1 cellular context compared by ENCODE assay signal in the genomic region with DNA sequence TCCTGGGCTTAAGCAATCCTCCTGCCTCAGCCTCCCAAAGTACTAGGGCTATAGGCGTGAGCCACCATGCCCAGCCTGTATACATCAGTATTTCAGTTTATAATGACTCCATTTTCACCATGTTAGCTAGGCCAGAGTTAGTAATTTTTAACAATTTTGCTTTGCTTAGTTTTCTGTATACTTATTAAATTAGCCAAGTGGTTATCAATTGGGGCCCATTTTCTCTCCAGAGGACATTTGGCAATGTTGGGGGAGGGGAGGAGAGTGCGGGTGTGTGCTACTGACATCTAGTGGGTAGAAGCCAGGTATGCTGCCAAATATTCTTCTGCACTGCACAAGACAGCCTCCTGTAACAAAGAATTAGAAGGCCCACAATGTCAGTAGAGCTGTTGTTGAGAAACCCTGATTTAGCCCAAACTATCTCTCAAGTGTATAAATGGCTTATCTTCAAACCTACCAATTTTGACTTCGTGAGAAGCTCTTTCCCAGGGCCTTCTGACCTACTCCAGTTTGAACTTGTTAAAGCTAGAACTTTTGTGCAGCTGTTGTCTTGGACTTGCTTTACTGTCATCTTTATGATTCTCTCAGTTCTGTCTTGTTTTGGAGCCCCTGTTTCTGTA.
TF ChIP-seq lines count a peak whose summit lies in the region.

No MANE protein-coding gene starts in this region.

TF ChIP-seq in H1, 55 proteins besides CTCF, POLR2A, EP300 and RAD21:
- TF ChIP-seq SIN3A (conservative IDR thresholded peaks at IDR 0.05 in 1 of 2, IDR thresholded peaks at IDR 0.05 in 1 of 2; ENCODE audit: low read depth in 1 of 2, low read length in 2 of 2) (no peak), SRF (IDR thresholded peaks at IDR 0.05; ENCODE audit: low read depth, low read length) (no peak), CHD2 (IDR thresholded peaks at IDR 0.05; ENCODE audit: low read length) (peak; percentile 54; the same call in 1 of the 2 replicates), TEAD4 (IDR thresholded peaks at IDR 0.05; ENCODE audit: low read depth, low read length) (peak; percentile 78), CHD1 (IDR thresholded peaks at IDR 0.05; ENCODE audit: low read depth, low read length) (no peak), YY1 (IDR thresholded peaks at IDR 0.05; ENCODE audit: low read depth, low read length) (peak; percentile 62; the same call in 1 of the 2 replicates), CEBPB (IDR thresholded peaks at IDR 0.05; ENCODE audit: low read depth, low read length) (peak; percentile 70)
- TF ChIP-seq, protein P1, sequence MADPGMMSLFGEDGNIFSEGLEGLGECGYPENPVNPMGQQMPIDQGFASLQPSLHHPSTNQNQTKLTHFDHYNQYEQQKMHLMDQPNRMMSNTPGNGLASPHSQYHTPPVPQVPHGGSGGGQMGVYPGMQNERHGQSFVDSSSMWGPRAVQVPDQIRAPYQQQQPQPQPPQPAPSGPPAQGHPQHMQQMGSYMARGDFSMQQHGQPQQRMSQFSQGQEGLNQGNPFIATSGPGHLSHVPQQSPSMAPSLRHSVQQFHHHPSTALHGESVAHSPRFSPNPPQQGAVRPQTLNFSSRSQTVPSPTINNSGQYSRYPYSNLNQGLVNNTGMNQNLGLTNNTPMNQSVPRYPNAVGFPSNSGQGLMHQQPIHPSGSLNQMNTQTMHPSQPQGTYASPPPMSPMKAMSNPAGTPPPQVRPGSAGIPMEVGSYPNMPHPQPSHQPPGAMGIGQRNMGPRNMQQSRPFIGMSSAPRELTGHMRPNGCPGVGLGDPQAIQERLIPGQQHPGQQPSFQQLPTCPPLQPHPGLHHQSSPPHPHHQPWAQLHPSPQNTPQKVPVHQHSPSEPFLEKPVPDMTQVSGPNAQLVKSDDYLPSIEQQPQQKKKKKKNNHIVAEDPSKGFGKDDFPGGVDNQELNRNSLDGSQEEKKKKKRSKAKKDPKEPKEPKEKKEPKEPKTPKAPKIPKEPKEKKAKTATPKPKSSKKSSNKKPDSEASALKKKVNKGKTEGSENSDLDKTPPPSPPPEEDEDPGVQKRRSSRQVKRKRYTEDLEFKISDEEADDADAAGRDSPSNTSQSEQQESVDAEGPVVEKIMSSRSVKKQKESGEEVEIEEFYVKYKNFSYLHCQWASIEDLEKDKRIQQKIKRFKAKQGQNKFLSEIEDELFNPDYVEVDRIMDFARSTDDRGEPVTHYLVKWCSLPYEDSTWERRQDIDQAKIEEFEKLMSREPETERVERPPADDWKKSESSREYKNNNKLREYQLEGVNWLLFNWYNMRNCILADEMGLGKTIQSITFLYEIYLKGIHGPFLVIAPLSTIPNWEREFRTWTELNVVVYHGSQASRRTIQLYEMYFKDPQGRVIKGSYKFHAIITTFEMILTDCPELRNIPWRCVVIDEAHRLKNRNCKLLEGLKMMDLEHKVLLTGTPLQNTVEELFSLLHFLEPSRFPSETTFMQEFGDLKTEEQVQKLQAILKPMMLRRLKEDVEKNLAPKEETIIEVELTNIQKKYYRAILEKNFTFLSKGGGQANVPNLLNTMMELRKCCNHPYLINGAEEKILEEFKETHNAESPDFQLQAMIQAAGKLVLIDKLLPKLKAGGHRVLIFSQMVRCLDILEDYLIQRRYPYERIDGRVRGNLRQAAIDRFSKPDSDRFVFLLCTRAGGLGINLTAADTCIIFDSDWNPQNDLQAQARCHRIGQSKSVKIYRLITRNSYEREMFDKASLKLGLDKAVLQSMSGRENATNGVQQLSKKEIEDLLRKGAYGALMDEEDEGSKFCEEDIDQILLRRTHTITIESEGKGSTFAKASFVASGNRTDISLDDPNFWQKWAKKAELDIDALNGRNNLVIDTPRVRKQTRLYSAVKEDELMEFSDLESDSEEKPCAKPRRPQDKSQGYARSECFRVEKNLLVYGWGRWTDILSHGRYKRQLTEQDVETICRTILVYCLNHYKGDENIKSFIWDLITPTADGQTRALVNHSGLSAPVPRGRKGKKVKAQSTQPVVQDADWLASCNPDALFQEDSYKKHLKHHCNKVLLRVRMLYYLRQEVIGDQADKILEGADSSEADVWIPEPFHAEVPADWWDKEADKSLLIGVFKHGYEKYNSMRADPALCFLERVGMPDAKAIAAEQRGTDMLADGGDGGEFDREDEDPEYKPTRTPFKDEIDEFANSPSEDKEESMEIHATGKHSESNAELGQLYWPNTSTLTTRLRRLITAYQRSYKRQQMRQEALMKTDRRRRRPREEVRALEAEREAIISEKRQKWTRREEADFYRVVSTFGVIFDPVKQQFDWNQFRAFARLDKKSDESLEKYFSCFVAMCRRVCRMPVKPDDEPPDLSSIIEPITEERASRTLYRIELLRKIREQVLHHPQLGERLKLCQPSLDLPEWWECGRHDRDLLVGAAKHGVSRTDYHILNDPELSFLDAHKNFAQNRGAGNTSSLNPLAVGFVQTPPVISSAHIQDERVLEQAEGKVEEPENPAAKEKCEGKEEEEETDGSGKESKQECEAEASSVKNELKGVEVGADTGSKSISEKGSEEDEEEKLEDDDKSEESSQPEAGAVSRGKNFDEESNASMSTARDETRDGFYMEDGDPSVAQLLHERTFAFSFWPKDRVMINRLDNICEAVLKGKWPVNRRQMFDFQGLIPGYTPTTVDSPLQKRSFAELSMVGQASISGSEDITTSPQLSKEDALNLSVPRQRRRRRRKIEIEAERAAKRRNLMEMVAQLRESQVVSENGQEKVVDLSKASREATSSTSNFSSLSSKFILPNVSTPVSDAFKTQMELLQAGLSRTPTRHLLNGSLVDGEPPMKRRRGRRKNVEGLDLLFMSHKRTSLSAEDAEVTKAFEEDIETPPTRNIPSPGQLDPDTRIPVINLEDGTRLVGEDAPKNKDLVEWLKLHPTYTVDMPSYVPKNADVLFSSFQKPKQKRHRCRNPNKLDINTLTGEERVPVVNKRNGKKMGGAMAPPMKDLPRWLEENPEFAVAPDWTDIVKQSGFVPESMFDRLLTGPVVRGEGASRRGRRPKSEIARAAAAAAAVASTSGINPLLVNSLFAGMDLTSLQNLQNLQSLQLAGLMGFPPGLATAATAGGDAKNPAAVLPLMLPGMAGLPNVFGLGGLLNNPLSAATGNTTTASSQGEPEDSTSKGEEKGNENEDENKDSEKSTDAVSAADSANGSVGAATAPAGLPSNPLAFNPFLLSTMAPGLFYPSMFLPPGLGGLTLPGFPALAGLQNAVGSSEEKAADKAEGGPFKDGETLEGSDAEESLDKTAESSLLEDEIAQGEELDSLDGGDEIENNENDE (IDR thresholded peaks at IDR 0.05; ENCODE audit: insufficient replicate concordance, low read length), result no peak
